Comparison of ENCODE assay signal across 8 cellular contexts in the genomic region with DNA sequence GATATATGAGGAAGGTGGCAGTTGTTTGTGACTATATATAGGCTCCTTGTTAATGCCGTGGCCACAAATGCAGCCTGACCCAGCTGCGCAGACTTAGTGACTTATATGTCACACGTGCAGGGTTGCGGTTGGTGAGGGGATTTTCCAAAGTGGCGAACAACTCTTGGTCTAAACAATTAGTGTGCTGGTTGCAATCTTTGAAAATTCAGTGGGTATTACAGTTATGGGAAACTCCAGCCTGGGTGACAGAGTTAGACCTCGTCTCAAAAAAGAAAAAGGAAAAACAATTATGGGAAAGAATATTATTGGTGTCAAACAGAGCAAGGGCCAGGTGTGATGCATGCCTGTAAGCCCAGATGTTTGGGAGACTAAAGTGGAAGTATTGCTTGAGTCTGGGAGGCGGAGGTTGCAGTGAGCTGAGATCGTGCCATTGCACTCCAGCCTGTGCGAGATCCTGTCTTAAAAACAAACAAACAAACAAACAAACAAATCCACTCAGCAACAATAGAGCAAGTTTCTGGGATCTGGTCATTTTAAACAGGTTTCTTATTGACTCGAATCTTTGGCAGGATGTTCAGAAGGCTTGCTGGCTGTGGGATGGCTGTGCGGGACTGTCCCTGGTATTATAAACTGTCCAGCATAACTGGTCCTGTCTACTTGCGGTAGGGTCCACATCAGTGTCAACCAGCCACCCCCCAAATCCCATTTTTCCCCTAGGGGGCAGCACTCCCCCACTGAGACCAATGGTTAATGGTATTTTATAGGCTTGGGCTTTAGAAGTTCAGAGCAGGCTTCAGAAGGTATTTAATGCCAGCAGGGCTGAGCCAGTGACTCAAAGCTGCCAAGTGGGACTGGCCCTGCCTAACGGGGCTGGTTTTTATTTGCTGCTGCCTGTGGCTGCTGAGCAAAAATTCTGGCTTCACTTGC. TPM values are rescaled to one million over a fixed set of nuclear protein-coding genes. Genes with fewer than 3 reads are reported as not detected.
A peak's percentile ranks its signal among the peaks of the same experiment; 100 is the strongest.
DNase-seq lines count a peak whose midpoint lies in the region; ATAC-seq lines count a peak whose summit lies in the region.

No MANE protein-coding gene starts in this region.

- DNase-seq in COR-L47 (lab: John Stamatoyannopoulos, UW) (peak; percentile 44), NOMO-1 treated with DMSO at 0.1 percent for 48 hours (lab: John Stamatoyannopoulos, UW; ENCODE audit: unreplicated experiment) (peak; percentile 78), epidermal melanocyte (ENCODE audit: insufficient read length, low spot score) (peak; percentile 96)
- peak; percentile 91 for DNase-seq in activated CD8-positive, alpha-beta memory T cell treated with anti-CD3 and anti-CD28 coated beads, Interleukin-2, amount 10 ng/mL, durations not matched to agents 7 days and 5 days
- peak; percentile 48 to 83 (median 66) for DNase-seq in naive thymus-derived CD8-positive, alpha-beta T cell
- DNase-seq in stimulated activated naive CD8-positive, alpha-beta T cell treated with anti-CD3 and anti-CD28 coated beads, Interleukin-15, amount 100 ng/mL, for 72 hours: peak; percentile 69 to 71

- POLR2A ChIA-PET in naive thymus-derived CD8-positive, alpha-beta T cell (lab: Charles Lee): no interaction called here

- ATAC-seq in GM19324 (IDR thresholded peaks at IDR 0.05; ENCODE audit: low FRiP score, unreplicated experiment): peak; percentile 79
- ATAC-seq in HG03457 (IDR thresholded peaks at IDR 0.05; ENCODE audit: unreplicated experiment): peak; percentile 57
- peak; percentile 84 for ATAC-seq in activated CD8-positive, alpha-beta memory T cell treated with anti-CD3 and anti-CD28 coated beads, Interleukin-2, amount 10 ng/mL, durations not matched to agents 7 days and 5 days
- peak; percentile 72 to 76 for ATAC-seq in naive thymus-derived CD8-positive, alpha-beta T cell
- ATAC-seq in stimulated activated naive CD8-positive, alpha-beta T cell treated with anti-CD3 and anti-CD28 coated beads, Interleukin-15, amount 100 ng/mL, for 72 hours: peak; percentile 87

- CTCF ChIA-PET in activated CD8-positive, alpha-beta memory T cell treated with anti-CD3 and anti-CD28 coated beads, Interleukin-2, amount 10 ng/mL, durations not matched to agents 7 days and 5 days (lab: Charles Lee): interaction anchor here (0.6 to 2.1 kb wide), 15 partner anchors 9 to 323 kb away, joined by 3 to 10 read pairs (median 3); a partner anchor contains a TSS

- H3K27ac Mint-ChIP-seq in activated CD8-positive, alpha-beta memory T cell treated with anti-CD3 and anti-CD28 coated beads, Interleukin-2, amount 10 ng/mL, durations not matched to agents 7 days and 5 days: peak overlapping the region; percentile 80
- H3K27ac Mint-ChIP-seq in naive thymus-derived CD8-positive, alpha-beta T cell: peak overlapping the region; percentile 43 to 90 (median 72)
- H3K27ac Mint-ChIP-seq in stimulated activated naive CD8-positive, alpha-beta T cell treated with anti-CD3 and anti-CD28 coated beads, Interleukin-15, amount 100 ng/mL, for 72 hours: peak overlapping the region in 1 of 2 donors; percentile 49

- no peaks in the 10 kb centered on the region for H3K9me3 Mint-ChIP-seq in activated CD8-positive, alpha-beta memory T cell treated with anti-CD3 and anti-CD28 coated beads, Interleukin-2, amount 10 ng/mL, durations not matched to agents 7 days and 5 days (ENCODE audit: low read depth)
- no peaks in the 10 kb centered on the region for H3K9me3 Mint-ChIP-seq in naive thymus-derived CD8-positive, alpha-beta T cell
- H3K9me3 Mint-ChIP-seq in stimulated activated naive CD8-positive, alpha-beta T cell treated with anti-CD3 and anti-CD28 coated beads, Interleukin-15, amount 100 ng/mL, for 72 hours: no peaks in the 10 kb centered on the region

- H3K36me3 Mint-ChIP-seq in activated CD8-positive, alpha-beta memory T cell treated with anti-CD3 and anti-CD28 coated beads, Interleukin-2, amount 10 ng/mL, durations not matched to agents 7 days and 5 days: peaks cover 14% of the 10 kb centered on the region
- H3K36me3 Mint-ChIP-seq in naive thymus-derived CD8-positive, alpha-beta T cell: peaks cover 0 to 33% (median 0%) of the 10 kb centered on the region in 3 donors

- H3K4me1 Mint-ChIP-seq in activated CD8-positive, alpha-beta memory T cell treated with anti-CD3 and anti-CD28 coated beads, Interleukin-2, amount 10 ng/mL, durations not matched to agents 7 days and 5 days: peaks cover 19% of the 10 kb centered on the region
- H3K4me1 Mint-ChIP-seq in naive thymus-derived CD8-positive, alpha-beta T cell: peaks cover 3 to 10% (median 6%) of the 10 kb centered on the region in 4 donors
- H3K4me1 Mint-ChIP-seq in stimulated activated naive CD8-positive, alpha-beta T cell treated with anti-CD3 and anti-CD28 coated beads, Interleukin-15, amount 100 ng/mL, for 72 hours: peaks cover 14% of the 10 kb centered on the region

- H3K27me3 Mint-ChIP-seq in activated CD8-positive, alpha-beta memory T cell treated with anti-CD3 and anti-CD28 coated beads, Interleukin-2, amount 10 ng/mL, durations not matched to agents 7 days and 5 days: no peaks in the 10 kb centered on the region
- no peaks in the 10 kb centered on the region for H3K27me3 Mint-ChIP-seq in naive thymus-derived CD8-positive, alpha-beta T cell
- no peaks in the 10 kb centered on the region for H3K27me3 Mint-ChIP-seq in stimulated activated naive CD8-positive, alpha-beta T cell treated with anti-CD3 and anti-CD28 coated beads, Interleukin-15, amount 100 ng/mL, for 72 hours

- peak overlapping the region; percentile 57 for H3K4me3 Mint-ChIP-seq in activated CD8-positive, alpha-beta memory T cell treated with anti-CD3 and anti-CD28 coated beads, Interleukin-2, amount 10 ng/mL, durations not matched to agents 7 days and 5 days
- peak overlapping the region in 4 of 10 donors; percentile 11 to 71 (median 38) for H3K4me3 Mint-ChIP-seq in naive thymus-derived CD8-positive, alpha-beta T cell
- peak overlapping the region in 1 of 2 donors; percentile 29 for H3K4me3 Mint-ChIP-seq in stimulated activated naive CD8-positive, alpha-beta T cell treated with anti-CD3 and anti-CD28 coated beads, Interleukin-15, amount 100 ng/mL, for 72 hours

RNA-seq across cellular contexts. Expression of a gene that starts 15.4 kb away (rescaled TPM):
- 10 to 100 TPM; 22.4 to 58.8 TPM for total RNA-seq in activated CD8-positive, alpha-beta memory T cell treated with anti-CD3 and anti-CD28 coated beads, Interleukin-2, amount 10 ng/mL, durations not matched to agents 7 days and 5 days
- 10 to 100 TPM; 30.2 to 41.6 TPM for total RNA-seq in naive thymus-derived CD8-positive, alpha-beta T cell
- 10 to 100 TPM in 1 of 3 donors, 1 to 10 TPM in 2; 6.7 to 17.2 (median 8.3) TPM for polyA plus RNA-seq in naive thymus-derived CD8-positive, alpha-beta T cell

RNA-seq across cellular contexts. Expression of a gene that starts 22.2 kb away (rescaled TPM):
- 100 to 1,000 TPM; 114 to 121 TPM for total RNA-seq in activated CD8-positive, alpha-beta memory T cell treated with anti-CD3 and anti-CD28 coated beads, Interleukin-2, amount 10 ng/mL, durations not matched to agents 7 days and 5 days
- total RNA-seq in naive thymus-derived CD8-positive, alpha-beta T cell: 100 to 1,000 TPM; 141 to 150 TPM
- polyA plus RNA-seq in naive thymus-derived CD8-positive, alpha-beta T cell: 1 to 10 TPM; 2.0 to 6.7 (median 5.3) TPM

RNA-seq across cellular contexts. Expression of a gene that starts 59.6 kb away (rescaled TPM):
- 1 to 10 TPM; 5.3 to 9.5 TPM for total RNA-seq in activated CD8-positive, alpha-beta memory T cell treated with anti-CD3 and anti-CD28 coated beads, Interleukin-2, amount 10 ng/mL, durations not matched to agents 7 days and 5 days
- 1 to 10 TPM; 2.3 to 2.4 TPM for total RNA-seq in naive thymus-derived CD8-positive, alpha-beta T cell
- polyA plus RNA-seq in naive thymus-derived CD8-positive, alpha-beta T cell: 1 to 10 TPM; 1.0 to 1.6 (median 1.1) TPM

Comparison
In these comparisons a context has a peak if more than half of its experiments do, and no peak if none do; other contexts are left out.
1. Peak in every context shown above with its lines: DNase-seq and ATAC-seq.
2. DNase-seq: peak in every context shown above with its lines; median percentile 96 in epidermal melanocyte; 91 in activated CD8-positive, alpha-beta memory T cell treated with anti-CD3 and anti-CD28 coated beads, Interleukin-2, amount 10 ng/mL, durations not matched to agents 7 days and 5 days; 78 in NOMO-1 treated with DMSO at 0.1 percent for 48 hours; 70 in stimulated activated naive CD8-positive, alpha-beta T cell treated with anti-CD3 and anti-CD28 coated beads, Interleukin-15, amount 100 ng/mL, for 72 hours; 66 in naive thymus-derived CD8-positive, alpha-beta T cell; 44 in COR-L47.